Comparison of ENCODE assay signal across 8 cellular contexts in genomic region chr1:58814251-58815068, GRCh38. TPM values are rescaled to one million over a fixed set of nuclear protein-coding genes. Genes with fewer than 3 reads are reported as not detected.
DNase-seq lines count a peak whose midpoint lies in the region; ATAC-seq and TF ChIP-seq lines count a peak whose summit lies in the region.

No MANE protein-coding gene starts in this region.

- POLR2A ChIA-PET in GM10248 (lab: Yijun Ruan, JAX), result interaction anchor here (0.6 to 1.0 kb wide), 2 partner anchors 10 to 30 kb away, joined by 3 read pairs; partner anchors contain the start of gene JUN
- POLR2A ChIA-PET in activated CD8-positive, alpha-beta T cell treated with anti-CD3 and anti-CD28 coated beads, Interleukin-2, amount 10 ng/mL, durations not matched to agents 7 days and 5 days (lab: Charles Lee), result interaction anchor here (1.0 to 1.8 kb wide), 2 partner anchors 30 to 44 kb away, joined by 3 to 8 read pairs; partner anchors contain the start of gene JUN

- intact Hi-C loops in left cardiac atrium (cut with DNase I), result loop anchor here in 1 of 2 donors (5.0 kb wide), 2 partner anchors 32 to 88 kb away; partner anchors contain the start of gene JUN

- no peak overlapping the region for H3K27ac Mint-ChIP-seq in activated CD8-positive, alpha-beta T cell treated with anti-CD3 and anti-CD28 coated beads, Interleukin-2, amount 10 ng/mL, durations not matched to agents 7 days and 5 days
- H3K27ac Mint-ChIP-seq in progenitor cell of endocrine pancreas, result peak overlapping the region; percentile 97

- ATAC-seq in activated CD8-positive, alpha-beta T cell treated with anti-CD3 and anti-CD28 coated beads, Interleukin-2, amount 10 ng/mL, durations not matched to agents 7 days and 5 days, result no peak
- ATAC-seq in left cardiac atrium, result peak; percentile 29 to 44
- ATAC-seq in GM18519 (IDR thresholded peaks at IDR 0.05; ENCODE audit: low FRiP score, unreplicated experiment), result no peak

- no peaks in the 10 kb centered on the region for H3K9me3 Mint-ChIP-seq in activated CD8-positive, alpha-beta T cell treated with anti-CD3 and anti-CD28 coated beads, Interleukin-2, amount 10 ng/mL, durations not matched to agents 7 days and 5 days (ENCODE audit: insufficient read depth)
- H3K9me3 Mint-ChIP-seq in progenitor cell of endocrine pancreas (ENCODE audit: low read depth), result no peaks in the 10 kb centered on the region

- H3K4me3 Mint-ChIP-seq in activated CD8-positive, alpha-beta T cell treated with anti-CD3 and anti-CD28 coated beads, Interleukin-2, amount 10 ng/mL, durations not matched to agents 7 days and 5 days, result peak overlapping the region; percentile 83
- peak overlapping the region; percentile 66 for H3K4me3 Mint-ChIP-seq in progenitor cell of endocrine pancreas (ENCODE audit: low read depth)

- peaks cover 49% of the 10 kb centered on the region for H3K4me1 Mint-ChIP-seq in activated CD8-positive, alpha-beta T cell treated with anti-CD3 and anti-CD28 coated beads, Interleukin-2, amount 10 ng/mL, durations not matched to agents 7 days and 5 days (ENCODE audit: low read depth)
- peaks cover 19% of the 10 kb centered on the region for H3K4me1 Mint-ChIP-seq in progenitor cell of endocrine pancreas (ENCODE audit: low read depth)

- peak; percentile 29 for DNase-seq in GM10248 (ENCODE audit: extremely low spot score)
- no peak for DNase-seq in activated CD8-positive, alpha-beta T cell treated with anti-CD3 and anti-CD28 coated beads, Interleukin-2, amount 10 ng/mL, durations not matched to agents 7 days and 5 days
- DNase-seq in left cardiac atrium, result peak; percentile 72
- peak; percentile 18 for DNase-seq in progenitor cell of endocrine pancreas (ENCODE audit: low spot score, unreplicated experiment)
- no peak for DNase-seq in COR-L47 (lab: John Stamatoyannopoulos, UW)
- DNase-seq in NCI-H2196 (lab: John Stamatoyannopoulos, UW; ENCODE audit: unreplicated experiment), result no peak
- DNase-seq in HK-2 (ENCODE audit: unreplicated experiment), result no peak

- TF ChIP-seq CTCF in GM10248 (IDR thresholded peaks at IDR 0.05; ENCODE audit: control extremely low read depth, extremely low read depth, low read depth, missing control alignments), result no peak
- no peak for TF ChIP-seq CTCF in progenitor cell of endocrine pancreas (IDR thresholded peaks at IDR 0.05; ENCODE audit: unreplicated experiment)

- H3K27me3 Mint-ChIP-seq in activated CD8-positive, alpha-beta T cell treated with anti-CD3 and anti-CD28 coated beads, Interleukin-2, amount 10 ng/mL, durations not matched to agents 7 days and 5 days (ENCODE audit: low read depth), result peaks cover 3% of the 10 kb centered on the region
- peaks cover 2% of the 10 kb centered on the region for H3K27me3 Mint-ChIP-seq in progenitor cell of endocrine pancreas

- CTCF ChIA-PET in GM10248 (lab: Yijun Ruan, JAX), result no interaction called here
- CTCF ChIA-PET in activated CD8-positive, alpha-beta T cell treated with anti-CD3 and anti-CD28 coated beads, Interleukin-2, amount 10 ng/mL, durations not matched to agents 7 days and 5 days (lab: Charles Lee), result no interaction called here

- peaks cover 5% of the 10 kb centered on the region for H3K36me3 Mint-ChIP-seq in activated CD8-positive, alpha-beta T cell treated with anti-CD3 and anti-CD28 coated beads, Interleukin-2, amount 10 ng/mL, durations not matched to agents 7 days and 5 days (ENCODE audit: low read depth)
- H3K36me3 Mint-ChIP-seq in progenitor cell of endocrine pancreas (ENCODE audit: insufficient read depth), result no peaks in the 10 kb centered on the region

RNA-seq across cellular contexts. Expression of gene JUN, which starts 30.6 kb away (rescaled TPM):
- 100 to 1,000 TPM; 107 to 110 TPM for total RNA-seq in activated CD8-positive, alpha-beta T cell treated with anti-CD3 and anti-CD28 coated beads, Interleukin-2, amount 10 ng/mL, durations not matched to agents 7 days and 5 days
- 10 to 100 TPM; 67.6 to 78.0 TPM for total RNA-seq in left cardiac atrium
- 93.8 and 107 TPM in 2 replicates for total RNA-seq in progenitor cell of endocrine pancreas

Comparison
In these comparisons a context has a peak if more than half of its experiments do, and no peak if none do; other contexts are left out.
1. DNase-seq: peak in GM10248 (single experiment), left cardiac atrium (single experiment) and progenitor cell of endocrine pancreas (single experiment); none in activated CD8-positive, alpha-beta T cell treated with anti-CD3 and anti-CD28 coated beads, Interleukin-2, amount 10 ng/mL, durations not matched to agents 7 days and 5 days (single experiment), COR-L47 (single experiment), NCI-H2196 (single experiment) and HK-2 (single experiment).
2. ATAC-seq: peak in left cardiac atrium (2 of 2); none in activated CD8-positive, alpha-beta T cell treated with anti-CD3 and anti-CD28 coated beads, Interleukin-2, amount 10 ng/mL, durations not matched to agents 7 days and 5 days (single experiment) and GM18519 (single experiment).